In the genomic region with DNA sequence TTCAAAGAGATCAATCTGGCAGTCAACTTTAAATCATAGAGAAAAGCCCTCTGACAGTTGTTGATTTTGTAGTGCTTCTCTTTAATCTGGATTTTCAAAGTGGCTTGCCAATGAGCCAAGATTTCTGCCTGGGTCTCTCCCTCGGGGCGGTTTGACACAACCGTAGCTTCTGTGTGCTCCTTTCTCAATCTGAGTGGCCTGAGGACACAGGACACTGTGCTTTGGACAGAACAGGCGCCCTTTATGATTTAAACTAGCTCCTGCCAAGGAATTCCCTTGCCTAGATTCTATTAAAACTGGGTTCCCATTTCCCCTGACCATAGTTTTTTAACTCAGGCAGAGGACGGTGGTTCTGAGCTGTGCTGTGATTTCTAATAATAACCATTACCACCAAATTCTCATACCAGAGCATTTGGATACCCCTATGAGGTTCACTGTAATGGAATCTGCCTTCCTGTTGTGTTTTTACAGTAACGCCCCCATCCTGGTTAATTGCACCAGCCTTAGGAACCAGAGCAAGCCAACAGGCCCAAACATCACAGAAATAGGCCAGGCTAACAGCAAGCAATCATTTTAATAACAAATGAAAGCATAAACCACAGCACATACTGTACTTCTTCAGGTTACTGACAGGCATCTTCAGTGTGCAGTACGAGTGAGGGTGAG, we compare ENCODE assay signal across 15 cellular contexts. TPM values are rescaled to one million over a fixed set of nuclear protein-coding genes. Genes with fewer than 3 reads are reported as not detected.
A peak's percentile ranks its signal among the peaks of the same experiment; 100 is the strongest.
DNase-seq lines count a peak whose midpoint lies in the region; ATAC-seq, FAIRE-seq and TF ChIP-seq lines count a peak whose summit lies in the region.
"Had no signal": no experiment of that assay in that cellular context is flagged by ENCODE, and none has a peak within 500 bp of the region (broad histone marks: within the 10 kb centered on the region; RNA-seq: fewer than 3 reads in every experiment).

No MANE protein-coding gene starts in this region.

- in situ Hi-C loops in HAP-1 (cut with MboI; ENCODE audit: low sequenced_read_pairs) = no loop called here
- in situ Hi-C loops in brain microvascular endothelial cell (cut with HindIII; ENCODE audit: low pct_ligation_motif_present, low sequenced_read_pairs) = no loop called here

- TF ChIP-seq RAD21 in liver (IDR thresholded peaks at IDR 0.05) = peak in 1 of 2 donors; percentile 41

- H3K9ac ChIP-seq in liver (ENCODE audit: low read depth in 1 of 2, low read length in 2 of 2) = peak overlapping the region in 1 of 2 donors; percentile 42
- peak overlapping the region in 1 of 5 donors; percentile 3 for H3K9ac ChIP-seq in subcutaneous abdominal adipose tissue (ENCODE audit: low read length in 5 of 5)

- TF ChIP-seq CTCF in brain microvascular endothelial cell (IDR thresholded peaks at IDR 0.05; ENCODE audit: low read depth, low read length, missing control alignments) = no peak
- no peak for TF ChIP-seq CTCF in liver (IDR thresholded peaks at IDR 0.05; ENCODE audit: low read depth, low read length, missing input control)
- TF ChIP-seq CTCF in D721Med (IDR thresholded peaks at IDR 0.05; ENCODE audit: insufficient read depth, missing control alignments) = no peak

- H3K27me3 ChIP-seq in HAP-1 (ENCODE audit: low read depth) (no peaks in the 10 kb centered on the region), brain microvascular endothelial cell (replicated peaks) (no peaks in the 10 kb centered on the region), liver (ENCODE audit: control insufficient read depth in 4 of 4, insufficient read depth in 4 of 4, low read length in 3 of 4) (no peaks in the 10 kb centered on the region), subcutaneous abdominal adipose tissue (ENCODE audit: control insufficient read depth in 5 of 5, insufficient read depth in 4 of 5, low read length in 5 of 5) (no peaks in the 10 kb centered on the region)

- H3K4me1 ChIP-seq in HAP-1 (peaks cover 84% of the 10 kb centered on the region), liver (ENCODE audit: control insufficient read depth in 4 of 4, insufficient read depth in 4 of 4, low read length in 3 of 4) (peaks cover 1 to 31% (median 14%) of the 10 kb centered on the region in 4 donors), subcutaneous abdominal adipose tissue (ENCODE audit: control insufficient read depth in 5 of 5, insufficient read depth in 5 of 5, low read length in 5 of 5) (peaks cover 10 to 67% (median 57%) of the 10 kb centered on the region in 5 donors)

- no peak for FAIRE-seq in D721Med (lab: Jason Lieb, UNC)

- H3K4me3 ChIP-seq in HAP-1 = no peak overlapping the region
- H3K4me3 ChIP-seq in brain microvascular endothelial cell (ENCODE audit: low read depth, low read length) = no peak overlapping the region
- no peak overlapping the region for H3K4me3 ChIP-seq in liver (ENCODE audit: low read depth in 1 of 3, low read length in 3 of 3)
- no peak overlapping the region for H3K4me3 ChIP-seq in subcutaneous abdominal adipose tissue (ENCODE audit: low read depth in 1 of 5, low read length in 5 of 5)
- H3K4me3 ChIP-seq: mucosa of descending colon had no signal

- no peak for ATAC-seq in esophagus mucosa
- ATAC-seq: activated CD8-positive, alpha-beta T cell treated with anti-CD3 and anti-CD28 coated beads, Interleukin-2, amount 10 ng/mL, durations not matched to agents 7 days and 5 days; mucosa of descending colon had no signal

- 48% methylated on average over 7 of the region's 7 CpGs for WGBS in liver

- H3K27ac ChIP-seq in brain microvascular endothelial cell (peak overlapping the region; percentile 39), liver (ENCODE audit: low read depth in 1 of 2, low read length in 2 of 2) (no peak overlapping the region), subcutaneous abdominal adipose tissue (ENCODE audit: low read depth, low read length) (peak overlapping the region; percentile 59)

- H3K9me3 ChIP-seq in HAP-1 (no peaks in the 10 kb centered on the region), liver (ENCODE audit: control insufficient read depth in 4 of 4, low read length in 3 of 4) (no peaks in the 10 kb centered on the region), subcutaneous abdominal adipose tissue (ENCODE audit: control insufficient read depth in 5 of 5, low read length in 5 of 5) (no peaks in the 10 kb centered on the region)
- H3K9me3 ChIP-seq: mucosa of descending colon had no signal

- peak; percentile 69 to 72 for DNase-seq in HAP-1 (ENCODE audit: low spot score in 2 of 2)
- DNase-seq in brain microvascular endothelial cell = peak; percentile 69
- no peak for DNase-seq in cortex of kidney (lab: John Stamatoyannopoulos, UW)
- DNase-seq in D721Med (ENCODE audit: insufficient read length, low spot score) = no peak
- DNase-seq in NCI-H187 treated with DMSO at 0.1 percent for 48 hours (lab: John Stamatoyannopoulos, UW) = no peak
- DNase-seq: activated CD8-positive, alpha-beta T cell treated with anti-CD3 and anti-CD28 coated beads, Interleukin-2, amount 10 ng/mL, durations not matched to agents 7 days and 5 days; activated naive CD8-positive, alpha-beta T cell treated with anti-CD3 and anti-CD28 coated beads for 36 hours; Calu3; effector CD8-positive, alpha-beta T cell; HCEC 1CT; mucosa of descending colon; NCI-H2029 had no signal

- H3K36me3 ChIP-seq in HAP-1 (replicated peaks) (no peaks in the 10 kb centered on the region), brain microvascular endothelial cell (replicated peaks) (no peaks in the 10 kb centered on the region), liver (ENCODE audit: control insufficient read depth in 4 of 4, insufficient read depth in 3 of 4, low read depth in 1 of 4, low read length in 3 of 4) (no peaks in the 10 kb centered on the region), subcutaneous abdominal adipose tissue (ENCODE audit: control insufficient read depth in 5 of 5, insufficient read depth in 5 of 5, low read length in 5 of 5) (no peaks in the 10 kb centered on the region)

TF ChIP-seq in liver, 16 proteins besides CTCF, POLR2A, EP300 and RAD21:
- TF ChIP-seq RXRA (IDR thresholded peaks at IDR 0.05) (peak; percentile 43 to 46), HNF4A (conservative IDR thresholded peaks at IDR 0.05) (peak; percentile 39 to 44)
- TF ChIP-seq, protein P1, sequence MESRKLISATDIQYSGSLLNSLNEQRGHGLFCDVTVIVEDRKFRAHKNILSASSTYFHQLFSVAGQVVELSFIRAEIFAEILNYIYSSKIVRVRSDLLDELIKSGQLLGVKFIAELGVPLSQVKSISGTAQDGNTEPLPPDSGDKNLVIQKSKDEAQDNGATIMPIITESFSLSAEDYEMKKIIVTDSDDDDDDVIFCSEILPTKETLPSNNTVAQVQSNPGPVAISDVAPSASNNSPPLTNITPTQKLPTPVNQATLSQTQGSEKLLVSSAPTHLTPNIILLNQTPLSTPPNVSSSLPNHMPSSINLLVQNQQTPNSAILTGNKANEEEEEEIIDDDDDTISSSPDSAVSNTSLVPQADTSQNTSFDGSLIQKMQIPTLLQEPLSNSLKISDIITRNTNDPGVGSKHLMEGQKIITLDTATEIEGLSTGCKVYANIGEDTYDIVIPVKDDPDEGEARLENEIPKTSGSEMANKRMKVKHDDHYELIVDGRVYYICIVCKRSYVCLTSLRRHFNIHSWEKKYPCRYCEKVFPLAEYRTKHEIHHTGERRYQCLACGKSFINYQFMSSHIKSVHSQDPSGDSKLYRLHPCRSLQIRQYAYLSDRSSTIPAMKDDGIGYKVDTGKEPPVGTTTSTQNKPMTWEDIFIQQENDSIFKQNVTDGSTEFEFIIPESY (IDR thresholded peaks at IDR 0.05) = no peak

RNA-seq across cellular contexts. Expression of a gene that starts 4.0 kb away (rescaled TPM):
- total RNA-seq in liver (1 to 10 TPM; 3.5 to 5.9 TPM), esophagus mucosa (3.9 TPM)
- polyA plus RNA-seq in liver = 1 to 10 TPM; 1.5 to 2.5 TPM

Comparison
In these comparisons a context has a peak if more than half of its experiments do, and no peak if none do; other contexts are left out.
1. DNase-seq: peak in HAP-1 (2 of 2) and brain microvascular endothelial cell (single experiment); none in cortex of kidney (single experiment), D721Med (single experiment) and NCI-H187 treated with DMSO at 0.1 percent for 48 hours (single experiment).
2. H3K27ac ChIP-seq: peak in brain microvascular endothelial cell (single experiment) and subcutaneous abdominal adipose tissue (single experiment); none in liver (0 of 2).